In the genomic region with DNA sequence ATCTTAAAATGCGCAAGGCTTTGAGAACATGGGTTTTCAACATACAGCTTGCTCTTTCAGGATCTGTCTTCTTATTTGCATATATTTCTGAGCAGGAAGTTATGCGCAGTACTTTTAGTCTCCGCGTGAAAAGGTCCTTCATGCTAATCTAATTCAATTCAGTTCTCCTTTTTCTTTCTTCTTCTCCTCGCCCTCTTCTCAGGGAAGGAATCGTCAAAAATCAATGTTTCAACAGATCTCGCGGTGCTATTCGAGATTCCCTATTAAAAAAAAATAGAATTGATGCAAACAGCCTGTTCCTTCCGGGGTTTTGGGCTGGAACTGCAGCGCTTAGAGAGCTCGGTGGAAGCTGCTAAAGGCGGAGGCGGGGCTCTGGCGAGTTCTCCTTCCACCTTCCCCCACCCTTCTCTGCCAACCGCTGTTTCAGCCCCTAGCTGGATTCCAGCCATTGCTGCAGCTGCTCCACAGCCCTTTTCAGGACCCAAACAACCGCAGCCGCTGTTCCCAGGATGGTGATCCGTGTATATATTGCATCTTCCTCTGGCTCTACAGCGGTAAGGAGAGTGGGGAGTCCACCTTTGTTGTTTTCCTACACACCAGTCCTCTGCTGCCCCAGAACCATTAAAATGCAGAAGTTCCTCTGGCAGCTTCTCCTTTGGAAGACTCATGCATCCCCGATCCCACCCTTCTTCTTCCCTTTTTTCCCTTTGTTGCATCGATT, we compare ENCODE assay signal across 8 cellular contexts. TPM values are rescaled to one million over a fixed set of nuclear protein-coding genes. Genes with fewer than 3 reads are reported as not detected.
DNase-seq lines count a peak whose midpoint lies in the region; ATAC-seq and TF ChIP-seq lines count a peak whose summit lies in the region.

Gene HMGN5, minus strand, starts transcription at position 222 of the 721 bp plus-strand sequence. CDS start 80,364 bp downstream, outside the sequence.
Gene SH3BGRL, plus strand, starts transcription at position 411 of the 721 bp plus-strand sequence. Its CDS starts 99 bp downstream, at position 510.

- peak within 1 kb of the TSS; percentile 89 to 98 (median 91) for H3K27ac Mint-ChIP-seq in CD14-positive monocyte

- H3K4me2 ChIP-seq in neural cell (ENCODE audit: low read length) = peak within 1 kb of the TSS; percentile 73

- ATAC-seq in GM19351 (IDR thresholded peaks at IDR 0.05; ENCODE audit: unreplicated experiment) (peak; percentile 87), HG03520 (IDR thresholded peaks at IDR 0.05; ENCODE audit: unreplicated experiment) (peak; percentile 92), RWPE2 (ENCODE audit: low read depth) (peak; percentile 97)

- H3K9me3 ChIP-seq in RWPE2 (ENCODE audit: severe bottlenecking) (no peaks in the 10 kb centered on the region), neural cell (ENCODE audit: low read length) (no peaks in the 10 kb centered on the region), stomach (no peaks in the 10 kb centered on the region)

- peaks cover 44% of the 10 kb centered on the region for H3K4me1 Mint-ChIP-seq in CD14-positive monocyte

- H3K27me3 ChIP-seq in RWPE2 (ENCODE audit: insufficient read depth, poor library complexity, severe bottlenecking) (no peaks in the 10 kb centered on the region), neural cell (ENCODE audit: insufficient read depth, low read depth, low read length) (no peaks in the 10 kb centered on the region), stomach (no peaks in the 10 kb centered on the region)

- no peaks in the 10 kb centered on the region for H3K4me1 ChIP-seq in RWPE2 (ENCODE audit: insufficient read depth, poor library complexity, severe bottlenecking)
- H3K4me1 ChIP-seq in stomach = peaks cover 0 to 9% (median 3%) of the 10 kb centered on the region in 4 donors

- 0 to 23% (median 4%) methylated on average over 22 of the region's 22 CpGs for WGBS in stomach, 5 donors

- H3K27me3 Mint-ChIP-seq in CD14-positive monocyte (ENCODE audit: low read depth in 3 of 3) = no peaks in the 10 kb centered on the region

- peak within 1 kb of the TSS; percentile 73 for H2AFZ ChIP-seq in neural cell (ENCODE audit: low read depth, low read length)

- TF ChIP-seq EP300 in neural cell (conservative IDR thresholded peaks at IDR 0.05; ENCODE audit: poor library complexity, severe bottlenecking) (no peak), stomach (IDR thresholded peaks at IDR 0.05) (no peak)

- no peaks in the 10 kb centered on the region for H3K36me3 ChIP-seq in RWPE2 (ENCODE audit: low read depth)
- no peaks in the 10 kb centered on the region for H3K36me3 ChIP-seq in neural cell (ENCODE audit: insufficient read depth, low read length)
- no peaks in the 10 kb centered on the region for H3K36me3 ChIP-seq in stomach

- H3F3A ChIP-seq in neural cell (ENCODE audit: insufficient read depth, low read length, poor library complexity, severe bottlenecking) = no peaks in the 10 kb centered on the region

- H3K4me3 ChIP-seq in RWPE2 (ENCODE audit: severe bottlenecking) (peak within 1 kb of the TSS; percentile 51), foreskin fibroblast (ENCODE audit: low read depth in 1 of 2, low read length in 2 of 2) (peak within 1 kb of the TSS; percentile 63 to 84), neural cell (ENCODE audit: low read length) (peak within 1 kb of the TSS; percentile 75), stomach (peak within 1 kb of the TSS; percentile 51 to 59 (median 56))

- intact Hi-C loops in CD14-positive monocyte (cut with micrococcal nuclease) = no loop called here
- intact Hi-C loops in stomach (cut with DNase I; ENCODE audit: low total_unique reads) = no loop called here

- peaks cover 20% of the 10 kb centered on the region for H3K79me2 ChIP-seq in neural cell (replicated peaks; ENCODE audit: insufficient read depth, low read length)

- DNase-seq in CD14-positive monocyte (ENCODE audit: low spot score) (peak; percentile 44), RWPE2 (ENCODE audit: low spot score) (peak; percentile 68), activated gamma-delta T cell (lab: John Stamatoyannopoulos, UW) (peak; percentile 3), foreskin fibroblast (peak; percentile 80 to 91), stomach (peak; percentile 78)

- no peaks in the 10 kb centered on the region for H3K9me2 ChIP-seq in neural cell (ENCODE audit: insufficient read depth, low read length)

- H3K36me3 Mint-ChIP-seq in CD14-positive monocyte = peaks cover 2 to 3% of the 10 kb centered on the region in 2 donors

- peak; percentile 28 for TF ChIP-seq RAD21 in neural cell (conservative IDR thresholded peaks at IDR 0.05)

- no peak for TF ChIP-seq CTCF in CD14-positive monocyte (IDR thresholded peaks at IDR 0.05)
- no peak for TF ChIP-seq CTCF in RWPE2 (IDR thresholded peaks at IDR 0.05; ENCODE audit: poor library complexity, severe bottlenecking)
- no peak for TF ChIP-seq CTCF in foreskin fibroblast (IDR thresholded peaks at IDR 0.05; ENCODE audit: low read depth, low read length)
- TF ChIP-seq CTCF in neural cell (IDR thresholded peaks at IDR 0.05; ENCODE audit: poor library complexity, severe bottlenecking) = no peak
- no peak for TF ChIP-seq CTCF in stomach (IDR thresholded peaks at IDR 0.05)

- H3K9me3 Mint-ChIP-seq in CD14-positive monocyte = peaks cover 0 to 3% (median 0%) of the 10 kb centered on the region in 7 donors

- H4K20me1 ChIP-seq in neural cell (ENCODE audit: insufficient read depth) = no peaks in the 10 kb centered on the region

- peak within 1 kb of the TSS; percentile 48 for H3K27ac ChIP-seq in RWPE2 (ENCODE audit: poor library complexity, severe bottlenecking)
- peak within 1 kb of the TSS; percentile 75 for H3K27ac ChIP-seq in neural cell (ENCODE audit: low read length)
- H3K27ac ChIP-seq in stomach = peak within 1 kb of the TSS; percentile 76 to 87 (median 81)

- TF ChIP-seq POLR2A in stomach (IDR thresholded peaks at IDR 0.05) = no peak

- peak within 1 kb of the TSS; percentile 73 for H3K9ac ChIP-seq in neural cell (ENCODE audit: low read length)

- peak within 1 kb of the TSS; percentile 94 to 95 for H3K4me3 Mint-ChIP-seq in CD14-positive monocyte

TF ChIP-seq in neural cell, 6 proteins besides CTCF, POLR2A, EP300 and RAD21:
- TF ChIP-seq EZH2 (IDR thresholded peaks at IDR 0.05; ENCODE audit: borderline replicate concordance, insufficient read depth, low read length, poor library complexity, severe bottlenecking) = no peak
- no peak for TF ChIP-seq SMC3 (conservative IDR thresholded peaks at IDR 0.05; ENCODE audit: poor library complexity)
- TF ChIP-seq REST (IDR thresholded peaks at IDR 0.05; ENCODE audit: borderline replicate concordance) = no peak
- no peak for TF ChIP-seq POLR2AphosphoS5 (IDR thresholded peaks at IDR 0.05)
- TF ChIP-seq MXI1 (conservative IDR thresholded peaks at IDR 0.05; ENCODE audit: poor library complexity, severe bottlenecking) = no peak
- TF ChIP-seq TAF1 (IDR thresholded peaks at IDR 0.05; ENCODE audit: low read depth) = no peak

RNA-seq across cellular contexts. Expression of gene HMGN5, which starts in this region (rescaled TPM):
- under 1 TPM in 1 of 2 donors, not detected in 1; 0.86 TPM for polyA plus RNA-seq in CD14-positive monocyte
- 0.45 and 0.80 TPM in 2 replicates for polyA plus RNA-seq in neural cell
- polyA minus RNA-seq in neural cell = 1.2 and 5.0 TPM in 2 replicates
- 10 to 100 TPM in 1 of 5 donors, 1 to 10 TPM in 3, not detected in 1; 1.2 to 15.8 (median 2.6) TPM for total RNA-seq in stomach
- 10 to 100 TPM; 10.7 to 36.2 (median 21.0) TPM for polyA plus RNA-seq in stomach

RNA-seq across cellular contexts. Expression of gene SH3BGRL, which starts in this region (rescaled TPM):
- polyA plus RNA-seq in CD14-positive monocyte (100 to 1,000 TPM; 318 to 374 TPM), neural cell (101 and 120 TPM in 2 replicates), stomach (100 to 1,000 TPM in 1 of 3 donors, 10 to 100 TPM in 2; 95.4 to 124 (median 95.8) TPM)
- 78.4 and 87.4 TPM in 2 replicates for polyA minus RNA-seq in neural cell
- 100 to 1,000 TPM in 3 of 5 donors, 10 to 100 TPM in 2; 37.1 to 379 (median 154) TPM for total RNA-seq in stomach

Comparison
In these comparisons a context has a peak if more than half of its experiments do, and no peak if none do; other contexts are left out.
1. Peak in every context shown above with its lines: DNase-seq, ATAC-seq, H3K4me3 ChIP-seq and H3K27ac ChIP-seq.
2. DNase-seq: peak in every context shown above with its lines; median percentile 86 in foreskin fibroblast; 78 in stomach; 68 in RWPE2; 44 in CD14-positive monocyte; 3 in activated gamma-delta T cell.